ENCODE assay signal across 8 cellular contexts in genomic region chr3:196684548-196685407, GRCh38.
DNase-seq lines count a peak whose midpoint lies in the region; ATAC-seq lines count a peak whose summit lies in the region.

No MANE protein-coding gene starts in this region.

- H3K27me3 ChIP-seq in effector memory CD4-positive, alpha-beta T cell (replicated peaks; ENCODE audit: control insufficient read depth, insufficient read depth, low read length, poor library complexity, severe bottlenecking): no peaks in the 10 kb centered on the region
- H3K27me3 ChIP-seq in mucosa of rectum (ENCODE audit: control insufficient read depth in 2 of 2, insufficient read depth in 2 of 2, low read length in 2 of 2): no peaks in the 10 kb centered on the region

- H3K27ac ChIP-seq in effector memory CD4-positive, alpha-beta T cell (ENCODE audit: insufficient read depth, low read length, poor library complexity, severe bottlenecking): no peak overlapping the region
- H3K27ac ChIP-seq in mucosa of rectum (ENCODE audit: low read depth in 2 of 2, low read length in 2 of 2): no peak overlapping the region

- no peaks in the 10 kb centered on the region for H3K9me3 ChIP-seq in effector memory CD4-positive, alpha-beta T cell (ENCODE audit: control insufficient read depth, low read length)
- H3K9me3 ChIP-seq in mucosa of rectum (ENCODE audit: control insufficient read depth in 2 of 2, low read length in 2 of 2): no peaks in the 10 kb centered on the region

- H3K36me3 ChIP-seq in effector memory CD4-positive, alpha-beta T cell (ENCODE audit: control insufficient read depth, insufficient read depth, low read length): no peaks in the 10 kb centered on the region
- no peaks in the 10 kb centered on the region for H3K36me3 ChIP-seq in mucosa of rectum (ENCODE audit: control insufficient read depth in 2 of 2, insufficient read depth in 2 of 2, low read length in 2 of 2)

- ATAC-seq in GM19043 (IDR thresholded peaks at IDR 0.05; ENCODE audit: low read depth, unreplicated experiment) (peak; percentile 93), HG03432 (IDR thresholded peaks at IDR 0.05; ENCODE audit: unreplicated experiment) (peak; percentile 93)

- H3K4me3 ChIP-seq in effector memory CD4-positive, alpha-beta T cell (ENCODE audit: insufficient read depth, low read depth, low read length, poor library complexity, severe bottlenecking): peak overlapping the region; percentile 4
- peak overlapping the region; percentile 20 to 23 for H3K4me3 ChIP-seq in mucosa of rectum (ENCODE audit: low read length in 2 of 2)

- H3K4me1 ChIP-seq in effector memory CD4-positive, alpha-beta T cell (ENCODE audit: control insufficient read depth, insufficient read depth, low read length, poor library complexity, severe bottlenecking): peaks cover 4% of the 10 kb centered on the region
- H3K4me1 ChIP-seq in mucosa of rectum (ENCODE audit: control insufficient read depth in 2 of 2, insufficient read depth in 2 of 2, low read length in 2 of 2): peaks cover 0 to 5% of the 10 kb centered on the region in 2 donors

- DNase-seq in C1 segment of cervical spinal cord (lab: John Stamatoyannopoulos, UW): peak in 11 of 14 donors; percentile 2 to 59 (median 37)
- DNase-seq in NCI-H524 treated with DMSO at 0.1 percent for 48 hours (lab: John Stamatoyannopoulos, UW): peak; percentile 33
- peak; percentile 69 to 76 for DNase-seq in activated CD4-positive, alpha-beta T cell treated with anti-CD3 and anti-CD28 coated beads, Interleukin-2, amount 50 U/mL, for 48 hours
- peak; percentile 26 to 48 (median 38) for DNase-seq in effector memory CD4-positive, alpha-beta T cell
- DNase-seq in stimulated activated CD8-positive, alpha-beta memory T cell treated with anti-CD3 and anti-CD28 coated beads, Interleukin-4, amount 100 ng/mL, for 48 hours: peak; percentile 81

- peak overlapping the region in 1 of 2 donors; percentile 33 for H3K9ac ChIP-seq in mucosa of rectum (ENCODE audit: low read depth in 1 of 2, low read length in 2 of 2)
